In the genomic region with DNA sequence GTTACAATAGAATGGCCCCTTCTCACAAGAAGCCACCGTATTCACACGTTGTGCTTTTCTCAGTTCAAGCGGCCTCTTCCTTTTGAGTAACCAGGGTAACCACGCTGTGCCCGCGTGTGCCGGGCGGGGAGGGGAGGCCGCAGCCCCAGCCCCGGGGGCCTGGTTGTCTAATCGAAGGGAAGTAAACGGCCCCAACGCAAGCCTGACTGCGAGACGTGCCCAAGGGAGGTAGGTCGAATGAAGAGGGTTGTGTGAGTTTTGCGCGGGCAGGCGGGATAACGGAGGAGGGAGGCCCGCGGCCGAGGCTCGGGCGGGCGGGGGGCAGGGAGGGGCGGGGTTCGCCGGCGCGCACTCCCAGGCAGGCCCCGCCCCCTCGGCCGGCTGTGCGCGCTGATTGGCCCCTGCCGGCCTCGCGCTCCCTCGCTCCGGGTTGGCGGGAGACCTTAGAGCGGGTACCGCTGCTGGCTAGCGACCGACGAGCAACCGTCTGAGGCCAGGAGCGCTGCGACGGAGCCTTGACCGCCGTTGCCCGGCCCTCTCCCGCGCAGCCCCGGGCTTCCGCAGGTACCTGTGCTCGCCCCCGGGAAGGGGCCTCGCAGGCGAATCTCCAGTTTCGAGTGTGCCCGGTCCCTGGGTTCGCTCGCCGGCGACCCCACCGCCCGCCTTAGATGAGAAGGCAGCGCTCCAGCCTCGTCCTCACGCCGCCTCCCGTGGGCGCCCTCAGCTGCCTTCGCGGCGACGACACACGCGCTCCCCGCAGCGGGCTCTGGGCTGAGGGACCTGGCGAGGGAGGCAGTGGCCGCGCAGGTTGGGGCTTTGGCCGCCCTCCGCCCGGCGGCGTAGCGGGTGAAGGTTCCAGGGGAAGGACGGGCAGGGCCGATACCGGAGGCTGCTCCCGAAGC, we compare ENCODE assay signal across 8 cellular contexts.
DNase-seq lines count a peak whose midpoint lies in the region; ATAC-seq, FAIRE-seq and TF ChIP-seq lines count a peak whose summit lies in the region.

A gene (plus strand): TSS at position 451 of the 902 bp plus-strand sequence. CDS start 5,181 bp downstream, outside the sequence.

- peak within 1 kb of the TSS; percentile 81 to 84 for H3K4me3 Mint-ChIP-seq in effector memory CD8-positive, alpha-beta T cell
- H3K4me3 Mint-ChIP-seq in memory B cell = peak within 1 kb of the TSS; percentile 87

- peak; percentile 2 for TF ChIP-seq CTCF in GM10266 (IDR thresholded peaks at IDR 0.05; ENCODE audit: control insufficient read depth, insufficient read depth, low read depth, missing control alignments)

- H3K27ac Mint-ChIP-seq in effector memory CD8-positive, alpha-beta T cell = peak within 1 kb of the TSS; percentile 64 to 76
- H3K27ac Mint-ChIP-seq in memory B cell = peak within 1 kb of the TSS; percentile 70

- H3K27me3 Mint-ChIP-seq in effector memory CD8-positive, alpha-beta T cell = no peaks in the 10 kb centered on the region
- no peaks in the 10 kb centered on the region for H3K27me3 Mint-ChIP-seq in memory B cell

- H3K36me3 Mint-ChIP-seq in effector memory CD8-positive, alpha-beta T cell (ENCODE audit: insufficient read depth) = peaks cover 16% of the 10 kb centered on the region
- H3K36me3 Mint-ChIP-seq in memory B cell = peaks cover 2% of the 10 kb centered on the region

- no peak for FAIRE-seq in H54 (lab: Jason Lieb, UNC)

- DNase-seq in GM10266 (ENCODE audit: extremely low spot score) (peak; percentile 89), NCI-H226 (peak; percentile 52), memory B cell (ENCODE audit: low spot score in 2 of 2) (peak; percentile 59 to 61), H54 (ENCODE audit: insufficient read length, low spot score) (no peak)
- DNase-seq in activated CD8-positive, alpha-beta memory T cell treated with anti-CD3 and anti-CD28 coated beads for 24 hours = peak; percentile 90
- peak; percentile 72 to 77 (median 75) for DNase-seq in effector memory CD8-positive, alpha-beta T cell
- DNase-seq in stimulated activated CD8-positive, alpha-beta memory T cell treated with anti-CD3 and anti-CD28 coated beads, Interleukin-12 subunit alpha, Interleukin-12 subunit beta, amount 100 ng/mL, for 24 hours (ENCODE audit: extremely low read depth) = peak; percentile 57

- no peaks in the 10 kb centered on the region for H3K9me3 Mint-ChIP-seq in effector memory CD8-positive, alpha-beta T cell
- peaks cover 2% of the 10 kb centered on the region for H3K9me3 Mint-ChIP-seq in memory B cell

- ATAC-seq in HG02623 (IDR thresholded peaks at IDR 0.05; ENCODE audit: unreplicated experiment) (peak; percentile 66), memory B cell (ENCODE audit: low read depth) (peak; percentile 89)
- ATAC-seq in effector memory CD8-positive, alpha-beta T cell (replicated peaks) = peak; percentile 89

- TF ChIP-seq POLR2A in H54 (IDR thresholded peaks at IDR 0.05; ENCODE audit: low read depth, low read length) = no peak

- peaks cover 7% of the 10 kb centered on the region in 2 donors for H3K4me1 Mint-ChIP-seq in effector memory CD8-positive, alpha-beta T cell (ENCODE audit: low read depth in 2 of 2)
- H3K4me1 Mint-ChIP-seq in memory B cell = no peaks in the 10 kb centered on the region
